1 cellular context compared by ENCODE assay signal in the genomic region with DNA sequence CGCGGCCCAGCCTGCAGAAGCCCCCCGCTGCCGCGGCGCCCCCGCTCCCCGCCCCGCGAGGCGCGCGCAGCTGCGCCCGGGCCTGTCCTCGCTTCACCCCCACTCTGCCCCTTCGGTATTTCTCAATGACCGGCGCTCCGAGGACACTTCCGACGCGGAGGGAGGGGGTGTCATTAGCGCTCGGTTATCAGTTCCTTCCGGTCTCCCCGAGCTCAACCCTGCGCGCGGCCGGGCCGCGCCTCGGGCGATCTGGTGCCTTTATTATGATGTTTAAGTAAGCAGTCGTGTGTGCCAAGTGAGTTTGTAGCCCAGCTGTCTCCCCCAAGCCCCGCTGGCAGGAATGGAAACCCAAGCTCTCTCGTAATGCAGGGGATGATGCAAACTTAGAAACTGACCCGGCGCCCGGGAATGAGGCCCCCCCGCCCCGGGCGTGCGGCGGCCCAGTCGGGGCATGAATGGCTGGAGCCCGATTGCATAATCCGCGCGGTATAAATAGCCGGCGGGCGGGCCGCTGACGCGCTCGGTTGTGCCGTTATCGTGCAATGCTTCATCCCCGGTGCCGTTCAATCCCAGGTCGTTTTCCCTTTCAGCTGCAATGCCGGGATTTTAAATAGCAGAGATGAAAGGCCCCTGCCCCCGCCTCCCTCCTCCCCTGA.
TF ChIP-seq lines count a peak whose summit lies in the region.

No MANE protein-coding gene starts in this region.

TF ChIP-seq in K562, 482 proteins besides CTCF, POLR2A, EP300 and RAD21 (continued from another document and continues in another):
- TF ChIP-seq, protein P1, sequence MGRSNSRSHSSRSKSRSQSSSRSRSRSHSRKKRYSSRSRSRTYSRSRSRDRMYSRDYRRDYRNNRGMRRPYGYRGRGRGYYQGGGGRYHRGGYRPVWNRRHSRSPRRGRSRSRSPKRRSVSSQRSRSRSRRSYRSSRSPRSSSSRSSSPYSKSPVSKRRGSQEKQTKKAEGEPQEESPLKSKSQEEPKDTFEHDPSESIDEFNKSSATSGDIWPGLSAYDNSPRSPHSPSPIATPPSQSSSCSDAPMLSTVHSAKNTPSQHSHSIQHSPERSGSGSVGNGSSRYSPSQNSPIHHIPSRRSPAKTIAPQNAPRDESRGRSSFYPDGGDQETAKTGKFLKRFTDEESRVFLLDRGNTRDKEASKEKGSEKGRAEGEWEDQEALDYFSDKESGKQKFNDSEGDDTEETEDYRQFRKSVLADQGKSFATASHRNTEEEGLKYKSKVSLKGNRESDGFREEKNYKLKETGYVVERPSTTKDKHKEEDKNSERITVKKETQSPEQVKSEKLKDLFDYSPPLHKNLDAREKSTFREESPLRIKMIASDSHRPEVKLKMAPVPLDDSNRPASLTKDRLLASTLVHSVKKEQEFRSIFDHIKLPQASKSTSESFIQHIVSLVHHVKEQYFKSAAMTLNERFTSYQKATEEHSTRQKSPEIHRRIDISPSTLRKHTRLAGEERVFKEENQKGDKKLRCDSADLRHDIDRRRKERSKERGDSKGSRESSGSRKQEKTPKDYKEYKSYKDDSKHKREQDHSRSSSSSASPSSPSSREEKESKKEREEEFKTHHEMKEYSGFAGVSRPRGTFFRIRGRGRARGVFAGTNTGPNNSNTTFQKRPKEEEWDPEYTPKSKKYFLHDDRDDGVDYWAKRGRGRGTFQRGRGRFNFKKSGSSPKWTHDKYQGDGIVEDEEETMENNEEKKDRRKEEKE (IDR thresholded peaks at IDR 0.05; ENCODE audit: borderline replicate concordance in 1 of 2, control insufficient read depth in 1 of 2, low read depth in 2 of 2, low read length in 1 of 2): no peak
- TF ChIP-seq, protein P2, sequence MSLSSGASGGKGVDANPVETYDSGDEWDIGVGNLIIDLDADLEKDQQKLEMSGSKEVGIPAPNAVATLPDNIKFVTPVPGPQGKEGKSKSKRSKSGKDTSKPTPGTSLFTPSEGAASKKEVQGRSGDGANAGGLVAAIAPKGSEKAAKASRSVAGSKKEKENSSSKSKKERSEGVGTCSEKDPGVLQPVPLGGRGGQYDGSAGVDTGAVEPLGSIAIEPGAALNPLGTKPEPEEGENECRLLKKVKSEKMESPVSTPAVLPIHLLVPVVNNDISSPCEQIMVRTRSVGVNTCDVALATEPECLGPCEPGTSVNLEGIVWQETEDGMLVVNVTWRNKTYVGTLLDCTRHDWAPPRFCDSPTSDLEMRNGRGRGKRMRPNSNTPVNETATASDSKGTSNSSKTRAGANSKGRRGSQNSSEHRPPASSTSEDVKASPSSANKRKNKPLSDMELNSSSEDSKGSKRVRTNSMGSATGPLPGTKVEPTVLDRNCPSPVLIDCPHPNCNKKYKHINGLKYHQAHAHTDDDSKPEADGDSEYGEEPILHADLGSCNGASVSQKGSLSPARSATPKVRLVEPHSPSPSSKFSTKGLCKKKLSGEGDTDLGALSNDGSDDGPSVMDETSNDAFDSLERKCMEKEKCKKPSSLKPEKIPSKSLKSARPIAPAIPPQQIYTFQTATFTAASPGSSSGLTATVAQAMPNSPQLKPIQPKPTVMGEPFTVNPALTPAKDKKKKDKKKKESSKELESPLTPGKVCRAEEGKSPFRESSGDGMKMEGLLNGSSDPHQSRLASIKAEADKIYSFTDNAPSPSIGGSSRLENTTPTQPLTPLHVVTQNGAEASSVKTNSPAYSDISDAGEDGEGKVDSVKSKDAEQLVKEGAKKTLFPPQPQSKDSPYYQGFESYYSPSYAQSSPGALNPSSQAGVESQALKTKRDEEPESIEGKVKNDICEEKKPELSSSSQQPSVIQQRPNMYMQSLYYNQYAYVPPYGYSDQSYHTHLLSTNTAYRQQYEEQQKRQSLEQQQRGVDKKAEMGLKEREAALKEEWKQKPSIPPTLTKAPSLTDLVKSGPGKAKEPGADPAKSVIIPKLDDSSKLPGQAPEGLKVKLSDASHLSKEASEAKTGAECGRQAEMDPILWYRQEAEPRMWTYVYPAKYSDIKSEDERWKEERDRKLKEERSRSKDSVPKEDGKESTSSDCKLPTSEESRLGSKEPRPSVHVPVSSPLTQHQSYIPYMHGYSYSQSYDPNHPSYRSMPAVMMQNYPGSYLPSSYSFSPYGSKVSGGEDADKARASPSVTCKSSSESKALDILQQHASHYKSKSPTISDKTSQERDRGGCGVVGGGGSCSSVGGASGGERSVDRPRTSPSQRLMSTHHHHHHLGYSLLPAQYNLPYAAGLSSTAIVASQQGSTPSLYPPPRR (CRISPR knock-in tag; IDR thresholded peaks at IDR 0.05; ENCODE audit: borderline replicate concordance): 0 out of 2 replicates have a peak, but pooled peaks have one; percentile 11
- TF ChIP-seq RBM22 (IDR thresholded peaks at IDR 0.05; ENCODE audit: low read depth, low read length, poor library complexity, severe bottlenecking): peak; percentile 81
- 0 out of 2 replicates have a peak, but pooled peaks have one; percentile 22 for TF ChIP-seq ZNF165 (CRISPR knock-in tag; IDR thresholded peaks at IDR 0.05; ENCODE audit: borderline replicate concordance)
- no peak for TF ChIP-seq SMARCB1 (IDR thresholded peaks at IDR 0.05; ENCODE audit: insufficient read length, low read depth)
- TF ChIP-seq TEAD2 (tag; IDR thresholded peaks at IDR 0.05): no peak
- TF ChIP-seq, protein P3, sequence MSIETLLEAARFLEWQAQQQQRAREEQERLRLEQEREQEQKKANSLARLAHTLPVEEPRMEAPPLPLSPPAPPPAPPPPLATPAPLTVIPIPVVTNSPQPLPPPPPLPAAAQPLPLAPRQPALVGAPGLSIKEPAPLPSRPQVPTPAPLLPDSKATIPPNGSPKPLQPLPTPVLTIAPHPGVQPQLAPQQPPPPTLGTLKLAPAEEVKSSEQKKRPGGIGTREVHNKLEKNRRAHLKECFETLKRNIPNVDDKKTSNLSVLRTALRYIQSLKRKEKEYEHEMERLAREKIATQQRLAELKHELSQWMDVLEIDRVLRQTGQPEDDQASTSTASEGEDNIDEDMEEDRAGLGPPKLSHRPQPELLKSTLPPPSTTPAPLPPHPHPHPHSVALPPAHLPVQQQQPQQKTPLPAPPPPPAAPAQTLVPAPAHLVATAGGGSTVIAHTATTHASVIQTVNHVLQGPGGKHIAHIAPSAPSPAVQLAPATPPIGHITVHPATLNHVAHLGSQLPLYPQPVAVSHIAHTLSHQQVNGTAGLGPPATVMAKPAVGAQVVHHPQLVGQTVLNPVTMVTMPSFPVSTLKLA (conservative IDR thresholded peaks at IDR 0.05): peak; percentile 87 to 88
- no peak for TF ChIP-seq PHB2 (IDR thresholded peaks at IDR 0.05; ENCODE audit: low read depth)
- TF ChIP-seq MCM7 (IDR thresholded peaks at IDR 0.05): no peak
- TF ChIP-seq, protein P4, sequence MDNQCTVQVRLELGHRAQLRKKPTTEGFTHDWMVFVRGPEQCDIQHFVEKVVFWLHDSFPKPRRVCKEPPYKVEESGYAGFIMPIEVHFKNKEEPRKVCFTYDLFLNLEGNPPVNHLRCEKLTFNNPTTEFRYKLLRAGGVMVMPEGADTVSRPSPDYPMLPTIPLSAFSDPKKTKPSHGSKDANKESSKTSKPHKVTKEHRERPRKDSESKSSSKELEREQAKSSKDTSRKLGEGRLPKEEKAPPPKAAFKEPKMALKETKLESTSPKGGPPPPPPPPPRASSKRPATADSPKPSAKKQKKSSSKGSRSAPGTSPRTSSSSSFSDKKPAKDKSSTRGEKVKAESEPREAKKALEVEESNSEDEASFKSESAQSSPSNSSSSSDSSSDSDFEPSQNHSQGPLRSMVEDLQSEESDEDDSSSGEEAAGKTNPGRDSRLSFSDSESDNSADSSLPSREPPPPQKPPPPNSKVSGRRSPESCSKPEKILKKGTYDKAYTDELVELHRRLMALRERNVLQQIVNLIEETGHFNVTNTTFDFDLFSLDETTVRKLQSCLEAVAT (IDR thresholded peaks at IDR 0.05): no peak
- no peak for TF ChIP-seq ZNF253 (CRISPR knock-in tag; conservative IDR thresholded peaks at IDR 0.05)
- TF ChIP-seq ZNF143 (CRISPR knock-in tag; IDR thresholded peaks at IDR 0.05): no peak
- TF ChIP-seq TCF7L2 (IDR thresholded peaks at IDR 0.05; ENCODE audit: low read depth, low read length): no peak
- TF ChIP-seq ZNF384 (IDR thresholded peaks at IDR 0.05; ENCODE audit: low read depth, low read length): no peak
- TF ChIP-seq, protein P5, sequence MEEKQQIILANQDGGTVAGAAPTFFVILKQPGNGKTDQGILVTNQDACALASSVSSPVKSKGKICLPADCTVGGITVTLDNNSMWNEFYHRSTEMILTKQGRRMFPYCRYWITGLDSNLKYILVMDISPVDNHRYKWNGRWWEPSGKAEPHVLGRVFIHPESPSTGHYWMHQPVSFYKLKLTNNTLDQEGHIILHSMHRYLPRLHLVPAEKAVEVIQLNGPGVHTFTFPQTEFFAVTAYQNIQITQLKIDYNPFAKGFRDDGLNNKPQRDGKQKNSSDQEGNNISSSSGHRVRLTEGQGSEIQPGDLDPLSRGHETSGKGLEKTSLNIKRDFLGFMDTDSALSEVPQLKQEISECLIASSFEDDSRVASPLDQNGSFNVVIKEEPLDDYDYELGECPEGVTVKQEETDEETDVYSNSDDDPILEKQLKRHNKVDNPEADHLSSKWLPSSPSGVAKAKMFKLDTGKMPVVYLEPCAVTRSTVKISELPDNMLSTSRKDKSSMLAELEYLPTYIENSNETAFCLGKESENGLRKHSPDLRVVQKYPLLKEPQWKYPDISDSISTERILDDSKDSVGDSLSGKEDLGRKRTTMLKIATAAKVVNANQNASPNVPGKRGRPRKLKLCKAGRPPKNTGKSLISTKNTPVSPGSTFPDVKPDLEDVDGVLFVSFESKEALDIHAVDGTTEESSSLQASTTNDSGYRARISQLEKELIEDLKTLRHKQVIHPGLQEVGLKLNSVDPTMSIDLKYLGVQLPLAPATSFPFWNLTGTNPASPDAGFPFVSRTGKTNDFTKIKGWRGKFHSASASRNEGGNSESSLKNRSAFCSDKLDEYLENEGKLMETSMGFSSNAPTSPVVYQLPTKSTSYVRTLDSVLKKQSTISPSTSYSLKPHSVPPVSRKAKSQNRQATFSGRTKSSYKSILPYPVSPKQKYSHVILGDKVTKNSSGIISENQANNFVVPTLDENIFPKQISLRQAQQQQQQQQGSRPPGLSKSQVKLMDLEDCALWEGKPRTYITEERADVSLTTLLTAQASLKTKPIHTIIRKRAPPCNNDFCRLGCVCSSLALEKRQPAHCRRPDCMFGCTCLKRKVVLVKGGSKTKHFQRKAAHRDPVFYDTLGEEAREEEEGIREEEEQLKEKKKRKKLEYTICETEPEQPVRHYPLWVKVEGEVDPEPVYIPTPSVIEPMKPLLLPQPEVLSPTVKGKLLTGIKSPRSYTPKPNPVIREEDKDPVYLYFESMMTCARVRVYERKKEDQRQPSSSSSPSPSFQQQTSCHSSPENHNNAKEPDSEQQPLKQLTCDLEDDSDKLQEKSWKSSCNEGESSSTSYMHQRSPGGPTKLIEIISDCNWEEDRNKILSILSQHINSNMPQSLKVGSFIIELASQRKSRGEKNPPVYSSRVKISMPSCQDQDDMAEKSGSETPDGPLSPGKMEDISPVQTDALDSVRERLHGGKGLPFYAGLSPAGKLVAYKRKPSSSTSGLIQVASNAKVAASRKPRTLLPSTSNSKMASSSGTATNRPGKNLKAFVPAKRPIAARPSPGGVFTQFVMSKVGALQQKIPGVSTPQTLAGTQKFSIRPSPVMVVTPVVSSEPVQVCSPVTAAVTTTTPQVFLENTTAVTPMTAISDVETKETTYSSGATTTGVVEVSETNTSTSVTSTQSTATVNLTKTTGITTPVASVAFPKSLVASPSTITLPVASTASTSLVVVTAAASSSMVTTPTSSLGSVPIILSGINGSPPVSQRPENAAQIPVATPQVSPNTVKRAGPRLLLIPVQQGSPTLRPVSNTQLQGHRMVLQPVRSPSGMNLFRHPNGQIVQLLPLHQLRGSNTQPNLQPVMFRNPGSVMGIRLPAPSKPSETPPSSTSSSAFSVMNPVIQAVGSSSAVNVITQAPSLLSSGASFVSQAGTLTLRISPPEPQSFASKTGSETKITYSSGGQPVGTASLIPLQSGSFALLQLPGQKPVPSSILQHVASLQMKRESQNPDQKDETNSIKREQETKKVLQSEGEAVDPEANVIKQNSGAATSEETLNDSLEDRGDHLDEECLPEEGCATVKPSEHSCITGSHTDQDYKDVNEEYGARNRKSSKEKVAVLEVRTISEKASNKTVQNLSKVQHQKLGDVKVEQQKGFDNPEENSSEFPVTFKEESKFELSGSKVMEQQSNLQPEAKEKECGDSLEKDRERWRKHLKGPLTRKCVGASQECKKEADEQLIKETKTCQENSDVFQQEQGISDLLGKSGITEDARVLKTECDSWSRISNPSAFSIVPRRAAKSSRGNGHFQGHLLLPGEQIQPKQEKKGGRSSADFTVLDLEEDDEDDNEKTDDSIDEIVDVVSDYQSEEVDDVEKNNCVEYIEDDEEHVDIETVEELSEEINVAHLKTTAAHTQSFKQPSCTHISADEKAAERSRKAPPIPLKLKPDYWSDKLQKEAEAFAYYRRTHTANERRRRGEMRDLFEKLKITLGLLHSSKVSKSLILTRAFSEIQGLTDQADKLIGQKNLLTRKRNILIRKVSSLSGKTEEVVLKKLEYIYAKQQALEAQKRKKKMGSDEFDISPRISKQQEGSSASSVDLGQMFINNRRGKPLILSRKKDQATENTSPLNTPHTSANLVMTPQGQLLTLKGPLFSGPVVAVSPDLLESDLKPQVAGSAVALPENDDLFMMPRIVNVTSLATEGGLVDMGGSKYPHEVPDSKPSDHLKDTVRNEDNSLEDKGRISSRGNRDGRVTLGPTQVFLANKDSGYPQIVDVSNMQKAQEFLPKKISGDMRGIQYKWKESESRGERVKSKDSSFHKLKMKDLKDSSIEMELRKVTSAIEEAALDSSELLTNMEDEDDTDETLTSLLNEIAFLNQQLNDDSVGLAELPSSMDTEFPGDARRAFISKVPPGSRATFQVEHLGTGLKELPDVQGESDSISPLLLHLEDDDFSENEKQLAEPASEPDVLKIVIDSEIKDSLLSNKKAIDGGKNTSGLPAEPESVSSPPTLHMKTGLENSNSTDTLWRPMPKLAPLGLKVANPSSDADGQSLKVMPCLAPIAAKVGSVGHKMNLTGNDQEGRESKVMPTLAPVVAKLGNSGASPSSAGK (IDR thresholded peaks at IDR 0.05): peak; percentile 54; the same call in 1 of the 2 replicates
- TF ChIP-seq MCM5 (IDR thresholded peaks at IDR 0.05; ENCODE audit: low read depth): no peak
- no peak for TF ChIP-seq STAG1 (CRISPR knock-in tag; IDR thresholded peaks at IDR 0.05; ENCODE audit: borderline replicate concordance)
- TF ChIP-seq, protein P6, sequence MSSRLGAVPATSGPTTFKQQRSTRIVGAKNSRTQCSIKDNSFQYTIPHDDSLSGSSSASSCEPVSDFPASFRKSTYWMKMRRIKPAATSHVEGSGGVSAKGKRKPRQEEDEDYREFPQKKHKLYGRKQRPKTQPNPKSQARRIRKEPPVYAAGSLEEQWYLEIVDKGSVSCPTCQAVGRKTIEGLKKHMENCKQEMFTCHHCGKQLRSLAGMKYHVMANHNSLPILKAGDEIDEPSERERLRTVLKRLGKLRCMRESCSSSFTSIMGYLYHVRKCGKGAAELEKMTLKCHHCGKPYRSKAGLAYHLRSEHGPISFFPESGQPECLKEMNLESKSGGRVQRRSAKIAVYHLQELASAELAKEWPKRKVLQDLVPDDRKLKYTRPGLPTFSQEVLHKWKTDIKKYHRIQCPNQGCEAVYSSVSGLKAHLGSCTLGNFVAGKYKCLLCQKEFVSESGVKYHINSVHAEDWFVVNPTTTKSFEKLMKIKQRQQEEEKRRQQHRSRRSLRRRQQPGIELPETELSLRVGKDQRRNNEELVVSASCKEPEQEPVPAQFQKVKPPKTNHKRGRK (tag; IDR thresholded peaks at IDR 0.05): no peak
- peak; percentile 94 for TF ChIP-seq CCNT2 (IDR thresholded peaks at IDR 0.05; ENCODE audit: borderline replicate concordance, extremely low read depth, insufficient read length, low read depth, low read length)
- TF ChIP-seq POLR2B (IDR thresholded peaks at IDR 0.05; ENCODE audit: low read depth, partially characterized antibody): peak; percentile 86
- no peak; the same call in 1 of the 2 replicates for TF ChIP-seq TOE1 (IDR thresholded peaks at IDR 0.05; ENCODE audit: borderline replicate concordance)
- TF ChIP-seq TOE1 (CRISPR knock-in tag; IDR thresholded peaks at IDR 0.05; ENCODE audit: borderline replicate concordance, low read depth): 0 out of 2 replicates have a peak, but pooled peaks have one; percentile 20
